In genomic region chr7:134992626-134993179, GRCh38 we compare ENCODE assay signal across 8 cellular contexts. TPM values are rescaled to one million over a fixed set of nuclear protein-coding genes. Genes with fewer than 3 reads are reported as not detected.
DNase-seq lines count a peak whose midpoint lies in the region; ATAC-seq and TF ChIP-seq lines count a peak whose summit lies in the region.

No MANE protein-coding gene starts in this region.

- no peak for TF ChIP-seq POLR2A in spleen (IDR thresholded peaks at IDR 0.05)

- peaks cover 0 to 4% of the 10 kb centered on the region in 2 donors for H3K4me1 ChIP-seq in right atrium auricular region
- H3K4me1 ChIP-seq in spleen, result peaks cover 14 to 77% (median 38%) of the 10 kb centered on the region in 6 donors
- peaks cover 14% of the 10 kb centered on the region for H3K4me1 ChIP-seq in BE2C

- intact Hi-C loops in Right ventricle myocardium inferior (cut with DNase I) (no loop called here), spleen (cut with DNase I; ENCODE audit: low total_unique reads) (loop anchor here (10.0 kb wide), 1 partner anchor 152 kb away; the partner anchor contains the start of gene TMEM140)

- H3K9me3 ChIP-seq in right atrium auricular region (no peaks in the 10 kb centered on the region), spleen (no peaks in the 10 kb centered on the region), BE2C (no peaks in the 10 kb centered on the region)

- ATAC-seq in Right ventricle myocardium inferior (peak; percentile 23), HG03159 (IDR thresholded peaks at IDR 0.05; ENCODE audit: unreplicated experiment) (peak; percentile 73)

- no peak for DNase-seq in Right ventricle myocardium inferior (ENCODE audit: missing footprints)
- no peak for DNase-seq in right atrium auricular region (ENCODE audit: low spot score)
- peak; percentile 84 for DNase-seq in brain microvascular endothelial cell
- no peak for DNase-seq in spleen
- no peak for DNase-seq in BE2C
- no peak for DNase-seq in NCI-H1694 (lab: John Stamatoyannopoulos, UW)
- no peak for DNase-seq in NCI-H2081 treated with DMSO at 0.1 percent for 48 hours (lab: John Stamatoyannopoulos, UW)

- WGBS in spleen, 5 donors, result 42 to 63% (median 47%) methylated on average over 6 of the region's 6 CpGs

- no peak overlapping the region for H3K4me3 ChIP-seq in right atrium auricular region
- no peak overlapping the region for H3K4me3 ChIP-seq in brain microvascular endothelial cell (ENCODE audit: low read depth, low read length)
- no peak overlapping the region for H3K4me3 ChIP-seq in spleen
- H3K4me3 ChIP-seq in BE2C (ENCODE audit: low read depth, low read length), result no peak overlapping the region

- H3K27me3 ChIP-seq in right atrium auricular region (no peaks in the 10 kb centered on the region), brain microvascular endothelial cell (replicated peaks) (no peaks in the 10 kb centered on the region), spleen (replicated peaks in 1 of 7) (no peaks in the 10 kb centered on the region), BE2C (no peaks in the 10 kb centered on the region)

- TF ChIP-seq CTCF in right atrium auricular region (IDR thresholded peaks at IDR 0.05) (no peak), brain microvascular endothelial cell (IDR thresholded peaks at IDR 0.05; ENCODE audit: low read depth, low read length, missing control alignments) (no peak), spleen (IDR thresholded peaks at IDR 0.05 in 8 of 11, conservative IDR thresholded peaks at IDR 0.05 in 3 of 11) (no peak), BE2C (IDR thresholded peaks at IDR 0.05; ENCODE audit: low read depth, low read length) (no peak)

- in situ Hi-C loops in brain microvascular endothelial cell (cut with HindIII; ENCODE audit: low pct_ligation_motif_present, low sequenced_read_pairs), result loop anchor here (25.0 kb wide), 1 partner anchor 170 kb away; the partner anchor contains the start of gene CYREN

- H3K27ac ChIP-seq in right atrium auricular region (peak overlapping the region in 1 of 2 donors; percentile 32), brain microvascular endothelial cell (peak overlapping the region; percentile 68), spleen (peak overlapping the region in 7 of 8 donors; percentile 39 to 69 (median 56))

- H3K36me3 ChIP-seq in right atrium auricular region (peaks cover 10% of the 10 kb centered on the region), brain microvascular endothelial cell (replicated peaks) (no peaks in the 10 kb centered on the region), spleen (peaks cover 2 to 54% (median 9%) of the 10 kb centered on the region in 6 donors), BE2C (peaks cover 6% of the 10 kb centered on the region; the same call in 1 of the 2 replicates)

RNA-seq across cellular contexts. Expression of gene AGBL3, which starts 6.4 kb away (rescaled TPM):
- total RNA-seq in Right ventricle myocardium inferior (2.2 TPM), right atrium auricular region (1 to 10 TPM in 1 of 2 donors, under 1 TPM in 1; 0.67 to 1.9 TPM), spleen (10 to 100 TPM in 1 of 7 donors, 1 to 10 TPM in 6; 3.6 to 12.9 (median 5.1) TPM)
- polyA plus RNA-seq in spleen, result 1 to 10 TPM; 1.2 to 1.5 (median 1.3) TPM
- 1.9 TPM for polyA plus RNA-seq in BE2C (2012; ENCODE audit: insufficient read depth, insufficient read length, low read depth)
